ENCODE assay signal across 33 cellular contexts in the genomic region with DNA sequence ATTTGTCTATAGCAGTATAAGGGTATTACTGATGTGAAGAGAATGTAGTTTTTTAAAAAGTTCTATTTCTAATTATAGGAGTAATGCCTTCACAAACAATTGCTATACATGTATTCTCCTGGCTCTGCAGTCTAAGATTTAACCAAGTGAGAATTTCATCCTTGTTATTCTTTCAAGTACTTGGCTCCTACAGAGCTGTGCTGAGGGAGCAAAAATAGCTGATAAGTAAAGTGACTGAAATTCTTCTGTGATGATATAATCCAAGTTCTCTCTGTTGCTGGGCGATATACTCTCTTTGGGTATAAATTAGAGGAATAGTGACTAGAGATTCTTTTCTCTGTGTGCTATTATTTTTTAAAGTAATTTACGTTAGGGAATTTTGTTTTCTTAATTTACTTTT.
DNase-seq lines count a peak whose midpoint lies in the region; ATAC-seq and TF ChIP-seq lines count a peak whose summit lies in the region.
"Had no signal": no experiment of that assay in that cellular context is flagged by ENCODE, and none has a peak within 500 bp of the region (broad histone marks: within the 10 kb centered on the region; RNA-seq: fewer than 3 reads in every experiment).

No MANE protein-coding gene starts in this region.

- H3K9ac ChIP-seq in mesenchymal stem cell (ENCODE audit: low read length) = no peak overlapping the region

- no peaks in the 10 kb centered on the region for H3K27me3 Mint-ChIP-seq in activated CD4-positive, alpha-beta T cell treated with anti-CD3 and anti-CD28 coated beads, Interleukin-2, amount 10 ng/mL, durations not matched to agents 7 days and 5 days
- H3K27me3 Mint-ChIP-seq: activated CD4-positive, alpha-beta T cell treated with anti-CD3 and anti-CD28 coated beads for 36 hours; activated naive CD4-positive, alpha-beta T cell treated with anti-CD3 and anti-CD28 coated beads, Interleukin-2, amount 50 U/mL, for 24 hours; type B pancreatic cell had no signal

- no peak overlapping the region for H3K4me3 ChIP-seq in AG04449 (ENCODE audit: low read depth, low read length)
- no peak overlapping the region for H3K4me3 ChIP-seq in fibroblast of the aortic adventitia (ENCODE audit: low read depth, low read length)
- H3K4me3 ChIP-seq in mesenchymal stem cell (ENCODE audit: insufficient read depth in 1 of 2, low read depth in 1 of 2, low read length in 2 of 2) = no peak overlapping the region
- H3K4me3 ChIP-seq: A549, ascending aorta, colonic mucosa, GM12878, psoas muscle, SK-N-MC, skin epidermis had no signal

- no peak overlapping the region for H2BK12ac ChIP-seq in mesenchymal stem cell (ENCODE audit: low read length in 2 of 2)

- no peaks in the 10 kb centered on the region for H3K9me3 Mint-ChIP-seq in activated CD4-positive, alpha-beta T cell treated with anti-CD3 and anti-CD28 coated beads, Interleukin-2, amount 10 ng/mL, durations not matched to agents 7 days and 5 days
- H3K9me3 Mint-ChIP-seq: memory B cell, type B pancreatic cell had no signal

- no peak overlapping the region for H4K91ac ChIP-seq in mesenchymal stem cell (ENCODE audit: low read length)

- no peak overlapping the region for H4K8ac ChIP-seq in mesenchymal stem cell (ENCODE audit: low read length)

- no peak overlapping the region for H3K14ac ChIP-seq in mesenchymal stem cell (ENCODE audit: low read length in 2 of 2)

- ATAC-seq in HG02840 (IDR thresholded peaks at IDR 0.05; ENCODE audit: low FRiP score, unreplicated experiment) = no peak
- ATAC-seq: A549; activated CD4-positive, alpha-beta T cell treated with anti-CD3 and anti-CD28 coated beads for 36 hours; GM12878; psoas muscle had no signal

- WGBS in mesenchymal stem cell = 57% methylated on average over 1 of the region's 2 CpGs

- H2AK5ac ChIP-seq in mesenchymal stem cell (ENCODE audit: low read length, severe bottlenecking) = no peak overlapping the region

- H3K27me3 ChIP-seq in mesenchymal stem cell (ENCODE audit: control insufficient read depth in 1 of 2, insufficient read depth in 1 of 2, low read length in 2 of 2) = no peaks in the 10 kb centered on the region
- H3K27me3 ChIP-seq: ascending aorta, BE2C, colonic mucosa had no signal

- H3K23ac ChIP-seq in mesenchymal stem cell (ENCODE audit: low read length in 2 of 2) = no peak overlapping the region

- no peak overlapping the region for H3K27ac ChIP-seq in mesenchymal stem cell (ENCODE audit: low read length, poor library complexity, severe bottlenecking)
- H3K27ac ChIP-seq: A549, colonic mucosa, psoas muscle, SK-N-MC, skin epidermis had no signal

- TF ChIP-seq CTCF in AG04449 (IDR thresholded peaks at IDR 0.05; ENCODE audit: insufficient read depth, low read length, missing control alignments) (no peak), fibroblast of the aortic adventitia (IDR thresholded peaks at IDR 0.05; ENCODE audit: insufficient read depth, low read length) (no peak)

- H3K4me2 ChIP-seq in mesenchymal stem cell (ENCODE audit: low read length, poor library complexity, severe bottlenecking) = no peak overlapping the region
- H3K4me2 ChIP-seq: A549 had no signal

- no peaks in the 10 kb centered on the region for H3K36me3 ChIP-seq in mesenchymal stem cell (ENCODE audit: control insufficient read depth in 1 of 2, insufficient read depth in 2 of 2, low read depth in 1 of 2, low read length in 2 of 2)
- H3K36me3 ChIP-seq: ascending aorta, BE2C, colonic mucosa had no signal

- no peak overlapping the region for H2BK120ac ChIP-seq in mesenchymal stem cell (ENCODE audit: low read depth, low read length)

- H2BK5ac ChIP-seq in mesenchymal stem cell (ENCODE audit: low read depth, low read length, poor library complexity, severe bottlenecking) = no peak overlapping the region

- CTCF ChIA-PET in AG04449 (lab: Yijun Ruan, JAX) = no interaction called here
- CTCF ChIA-PET in activated CD4-positive, alpha-beta T cell treated with anti-CD3 and anti-CD28 coated beads, Interleukin-2, amount 10 ng/mL, durations not matched to agents 7 days and 5 days (lab: Charles Lee) = no interaction called here

- no peak overlapping the region for H2BK15ac ChIP-seq in mesenchymal stem cell (ENCODE audit: low read depth, poor library complexity, severe bottlenecking)

- H3K4ac ChIP-seq in mesenchymal stem cell (ENCODE audit: low read depth in 1 of 2, low read length in 2 of 2) = no peak overlapping the region

- H3K4me1 Mint-ChIP-seq in activated CD4-positive, alpha-beta T cell treated with anti-CD3 and anti-CD28 coated beads, Interleukin-2, amount 10 ng/mL, durations not matched to agents 7 days and 5 days = no peaks in the 10 kb centered on the region
- H3K4me1 Mint-ChIP-seq: activated CD4-positive, alpha-beta T cell treated with anti-CD3 and anti-CD28 coated beads for 36 hours; activated naive CD4-positive, alpha-beta T cell treated with anti-CD3 and anti-CD28 coated beads, Interleukin-2, amount 50 U/mL, for 24 hours; memory B cell had no signal

- H3K36me3 Mint-ChIP-seq in activated CD4-positive, alpha-beta T cell treated with anti-CD3 and anti-CD28 coated beads, Interleukin-2, amount 10 ng/mL, durations not matched to agents 7 days and 5 days (ENCODE audit: low read depth) = no peaks in the 10 kb centered on the region
- H3K36me3 Mint-ChIP-seq: activated naive CD4-positive, alpha-beta T cell treated with anti-CD3 and anti-CD28 coated beads, Interleukin-2, amount 50 U/mL, for 24 hours; memory B cell; type B pancreatic cell had no signal

- peak; percentile 5 for DNase-seq in AG04449 (ENCODE audit: low read depth, low spot score)
- DNase-seq in amniotic epithelial cell (ENCODE audit: low read depth) = peak; percentile 10
- DNase-seq in fibroblast of the aortic adventitia (ENCODE audit: low read depth) = peak; percentile 47
- DNase-seq in mesenchymal stem cell = peak; percentile 17
- no peak for DNase-seq in NOMO-1 treated with DMSO at 0.1 percent for 48 hours (lab: John Stamatoyannopoulos, UW; ENCODE audit: unreplicated experiment)
- no peak for DNase-seq in NCI-H345 (lab: John Stamatoyannopoulos, UW)
- no peak for DNase-seq in activated CD4-positive, alpha-beta T cell treated with anti-CD3 and anti-CD28 coated beads, Interleukin-2, amount 10 ng/mL, durations not matched to agents 7 days and 5 days
- DNase-seq: activated CD4-positive, alpha-beta T cell treated with anti-CD3 and anti-CD28 coated beads for 36 hours; activated T-cell treated with anti-CD3 and anti-CD28 coated beads, Interleukin-2, amount 50 U/mL, for 48 hours; BE2C; Caco-2; colonic mucosa; DND-41; effector memory CD4-positive, alpha-beta T cell; GOT3; Karpas-422; MV-4-11; NCI-H1694; NCI-H69; nucleus accumbens; psoas muscle; RPMI8226; stimulated activated CD4-positive, alpha-beta T cell treated with anti-CD3 and anti-CD28 coated beads, Interleukin-1b, Interleukin-23, amount 100 ng/mL, for 48 hours; T-helper 2 cell had no signal

- H3K27ac Mint-ChIP-seq in activated CD4-positive, alpha-beta T cell treated with anti-CD3 and anti-CD28 coated beads, Interleukin-2, amount 10 ng/mL, durations not matched to agents 7 days and 5 days = no peak overlapping the region
- H3K27ac Mint-ChIP-seq: activated CD4-positive, alpha-beta T cell treated with anti-CD3 and anti-CD28 coated beads for 36 hours; activated naive CD4-positive, alpha-beta T cell treated with anti-CD3 and anti-CD28 coated beads, Interleukin-2, amount 50 U/mL, for 24 hours; memory B cell; type B pancreatic cell had no signal

- no peaks in the 10 kb centered on the region for H3K79me1 ChIP-seq in mesenchymal stem cell (replicated peaks; ENCODE audit: low read length, poor library complexity, severe bottlenecking)

- no peak overlapping the region for H3K18ac ChIP-seq in mesenchymal stem cell (ENCODE audit: low read depth in 1 of 2, low read length in 2 of 2)

- POLR2A ChIA-PET in AG04449 (lab: Yijun Ruan, JAX) = no interaction called here
- POLR2A ChIA-PET in activated CD4-positive, alpha-beta T cell treated with anti-CD3 and anti-CD28 coated beads, Interleukin-2, amount 10 ng/mL, durations not matched to agents 7 days and 5 days (lab: Charles Lee) = interaction anchor here (0.6 kb wide), 1 partner anchor 1143 kb away, joined by 5 read pairs; no protein-coding TSS in a partner anchor

- H3K4me3 Mint-ChIP-seq in activated CD4-positive, alpha-beta T cell treated with anti-CD3 and anti-CD28 coated beads, Interleukin-2, amount 10 ng/mL, durations not matched to agents 7 days and 5 days = no peak overlapping the region
- H3K4me3 Mint-ChIP-seq: activated CD4-positive, alpha-beta T cell treated with anti-CD3 and anti-CD28 coated beads for 36 hours; activated naive CD4-positive, alpha-beta T cell treated with anti-CD3 and anti-CD28 coated beads, Interleukin-2, amount 50 U/mL, for 24 hours; memory B cell; type B pancreatic cell had no signal

- H3K9me3 ChIP-seq in mesenchymal stem cell (ENCODE audit: control insufficient read depth, low read length) = no peaks in the 10 kb centered on the region
- H3K9me3 ChIP-seq: A549, ascending aorta, BE2C, Caco-2, colonic mucosa, psoas muscle had no signal

- no peak overlapping the region for H2AFZ ChIP-seq in mesenchymal stem cell (ENCODE audit: low read depth, low read length)

- H3K4me1 ChIP-seq in mesenchymal stem cell (ENCODE audit: control insufficient read depth, insufficient read depth, low read depth, low read length) = no peaks in the 10 kb centered on the region
- H3K4me1 ChIP-seq: A549, BE2C, Caco-2, colonic mucosa, psoas muscle had no signal

Comparison
In these comparisons a context has a peak if more than half of its experiments do, and no peak if none do; other contexts are left out.
1. DNase-seq: peak in AG04449 (single experiment), amniotic epithelial cell (single experiment), fibroblast of the aortic adventitia (single experiment) and mesenchymal stem cell (single experiment); none in NOMO-1 treated with DMSO at 0.1 percent for 48 hours (single experiment), NCI-H345 (single experiment) and activated CD4-positive, alpha-beta T cell treated with anti-CD3 and anti-CD28 coated beads, Interleukin-2, amount 10 ng/mL, durations not matched to agents 7 days and 5 days (single experiment).